In the genomic region with DNA sequence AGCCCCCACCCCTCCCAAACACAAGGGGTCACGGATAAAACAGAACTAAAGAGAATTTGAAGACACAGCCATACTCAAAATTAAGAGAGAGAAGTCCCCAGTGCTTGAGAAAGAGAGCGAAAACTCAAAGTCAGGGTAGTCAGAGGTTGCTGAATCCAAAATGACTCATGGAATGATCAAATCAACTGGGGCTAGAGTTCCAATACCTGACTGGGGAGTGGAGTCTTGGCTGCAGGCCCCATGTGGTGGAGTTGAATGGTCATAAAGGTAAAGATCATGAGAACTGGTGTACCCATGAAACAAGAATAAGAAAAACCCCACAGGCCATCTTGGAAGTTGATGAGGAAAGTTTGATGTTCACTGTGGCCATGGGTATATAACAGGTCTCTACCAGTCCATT, we compare ENCODE assay signal across 27 cellular contexts.
"Had no signal": no experiment of that assay in that cellular context is flagged by ENCODE, and none has a peak within 500 bp of the region (broad histone marks: within the 10 kb centered on the region; RNA-seq: fewer than 3 reads in every experiment).

No MANE protein-coding gene starts in this region.

- H3K9me3 ChIP-seq: adrenal gland, body of pancreas, gastrocnemius medialis, heart left ventricle had no signal

- H3K27me3 ChIP-seq: adrenal gland had no signal

- H3K27ac ChIP-seq: adrenal gland, body of pancreas, gastrocnemius medialis, heart left ventricle had no signal

- H3K36me3 ChIP-seq: adrenal gland, gastrocnemius medialis, heart left ventricle had no signal

- DNase-seq: activated CD4-positive, alpha-beta memory T cell treated with anti-CD3 and anti-CD28 coated beads for 36 hours; activated CD4-positive, alpha-beta T cell treated with anti-CD3 and anti-CD28 coated beads for 36 hours; activated CD4-positive, alpha-beta T cell treated with anti-CD3 and anti-CD28 coated beads, Interleukin-2, amount 10 ng/mL, durations not matched to agents 24 days and 14 days; activated CD4-positive, CD25-positive, alpha-beta regulatory T cell; activated CD4-positive, CD25-positive, alpha-beta regulatory T cell treated with anti-CD3 and anti-CD28 coated beads, Interleukin-2, amount 50 U/mL, for 72 hours; activated CD8-positive, alpha-beta memory T cell treated with anti-CD3 and anti-CD28 coated beads, Interleukin-2, amount 10 ng/mL, durations not matched to agents 7 days and 5 days; activated CD8-positive, alpha-beta memory T cell treated with anti-CD3 and anti-CD28 coated beads, Interleukin-2, amount 50 U/mL, for 4 hours; activated CD8-positive, alpha-beta T cell treated with anti-CD3 and anti-CD28 coated beads, Interleukin-2, amount 10 ng/mL, durations not matched to agents 7 days and 5 days; activated effector memory CD4-positive, alpha-beta T cell treated with anti-CD3 and anti-CD28 coated beads, Interleukin-2, amount 50 U/mL, for 16 hours; activated naive CD4-positive, alpha-beta T cell treated with anti-CD3 and anti-CD28 coated beads for 36 hours; activated naive CD8-positive, alpha-beta T cell treated with anti-CD3 and anti-CD28 coated beads for 36 hours; activated naive CD8-positive, alpha-beta T cell treated with anti-CD3 and anti-CD28 coated beads, Interleukin-2, amount 50 U/mL, for 24 hours; activated T-cell treated with anti-CD3 and anti-CD28 coated beads, Interleukin-2, amount 50 U/mL, for 1 hour; activated T-cell treated with anti-CD3 and anti-CD28 coated beads, Interleukin-2, amount 50 U/mL, for 48 hours; adrenal gland; amygdala; aorta; body of pancreas; cortex of kidney; effector CD8-positive, alpha-beta T cell; endodermal cell; foreskin fibroblast; gastrocnemius medialis; glutamatergic neuron; heart left ventricle; hypothalamus; T-helper 2 cell had no signal

- H3K4me3 ChIP-seq: adrenal gland, body of pancreas, gastrocnemius medialis, heart left ventricle had no signal

- ATAC-seq: activated CD4-positive, alpha-beta T cell treated with anti-CD3 and anti-CD28 coated beads for 36 hours; activated CD8-positive, alpha-beta memory T cell treated with anti-CD3 and anti-CD28 coated beads, Interleukin-2, amount 10 ng/mL, durations not matched to agents 7 days and 5 days; activated CD8-positive, alpha-beta T cell treated with anti-CD3 and anti-CD28 coated beads, Interleukin-2, amount 10 ng/mL, durations not matched to agents 7 days and 5 days; activated naive CD8-positive, alpha-beta T cell treated with anti-CD3 and anti-CD28 coated beads, Interleukin-2, amount 50 U/mL, for 24 hours; body of pancreas; gastrocnemius medialis; heart left ventricle had no signal

- H3K4me1 ChIP-seq: adrenal gland, body of pancreas, gastrocnemius medialis, heart left ventricle had no signal
